In the genomic region with DNA sequence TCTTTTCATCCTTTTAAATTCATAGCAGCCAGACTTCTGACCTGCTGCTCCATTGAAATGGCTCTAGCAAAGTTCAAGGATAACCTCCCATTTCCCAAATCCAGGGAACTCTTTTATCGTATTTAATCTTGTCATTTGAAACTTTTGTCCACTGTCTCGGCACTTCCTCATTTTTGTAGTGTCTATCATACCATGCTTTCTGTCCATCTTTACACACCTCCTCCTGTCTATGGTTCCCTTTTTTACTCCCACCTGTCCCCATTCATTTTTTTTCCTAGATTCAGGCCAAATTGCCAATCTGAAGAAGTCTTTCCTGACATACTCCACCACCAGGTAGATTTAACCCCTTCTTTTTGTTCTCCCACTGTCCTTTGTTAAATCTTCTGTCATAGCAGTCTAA, we compare ENCODE assay signal across 1 cellular context.
TF ChIP-seq lines count a peak whose summit lies in the region.

No MANE protein-coding gene starts in this region.

TF ChIP-seq in K562, 482 proteins besides CTCF, POLR2A, EP300 and RAD21 (continued from another document and continues in another):
- TF ChIP-seq, protein P1, sequence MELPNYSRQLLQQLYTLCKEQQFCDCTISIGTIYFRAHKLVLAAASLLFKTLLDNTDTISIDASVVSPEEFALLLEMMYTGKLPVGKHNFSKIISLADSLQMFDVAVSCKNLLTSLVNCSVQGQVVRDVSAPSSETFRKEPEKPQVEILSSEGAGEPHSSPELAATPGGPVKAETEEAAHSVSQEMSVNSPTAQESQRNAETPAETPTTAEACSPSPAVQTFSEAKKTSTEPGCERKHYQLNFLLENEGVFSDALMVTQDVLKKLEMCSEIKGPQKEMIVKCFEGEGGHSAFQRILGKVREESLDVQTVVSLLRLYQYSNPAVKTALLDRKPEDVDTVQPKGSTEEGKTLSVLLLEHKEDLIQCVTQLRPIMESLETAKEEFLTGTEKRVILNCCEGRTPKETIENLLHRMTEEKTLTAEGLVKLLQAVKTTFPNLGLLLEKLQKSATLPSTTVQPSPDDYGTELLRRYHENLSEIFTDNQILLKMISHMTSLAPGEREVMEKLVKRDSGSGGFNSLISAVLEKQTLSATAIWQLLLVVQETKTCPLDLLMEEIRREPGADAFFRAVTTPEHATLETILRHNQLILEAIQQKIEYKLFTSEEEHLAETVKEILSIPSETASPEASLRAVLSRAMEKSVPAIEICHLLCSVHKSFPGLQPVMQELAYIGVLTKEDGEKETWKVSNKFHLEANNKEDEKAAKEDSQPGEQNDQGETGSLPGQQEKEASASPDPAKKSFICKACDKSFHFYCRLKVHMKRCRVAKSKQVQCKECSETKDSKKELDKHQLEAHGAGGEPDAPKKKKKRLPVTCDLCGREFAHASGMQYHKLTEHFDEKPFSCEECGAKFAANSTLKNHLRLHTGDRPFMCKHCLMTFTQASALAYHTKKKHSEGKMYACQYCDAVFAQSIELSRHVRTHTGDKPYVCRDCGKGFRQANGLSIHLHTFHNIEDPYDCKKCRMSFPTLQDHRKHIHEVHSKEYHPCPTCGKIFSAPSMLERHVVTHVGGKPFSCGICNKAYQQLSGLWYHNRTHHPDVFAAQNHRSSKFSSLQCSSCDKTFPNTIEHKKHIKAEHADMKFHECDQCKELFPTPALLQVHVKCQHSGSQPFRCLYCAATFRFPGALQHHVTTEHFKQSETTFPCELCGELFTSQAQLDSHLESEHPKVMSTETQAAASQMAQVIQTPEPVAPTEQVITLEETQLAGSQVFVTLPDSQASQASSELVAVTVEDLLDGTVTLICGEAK (IDR thresholded peaks at IDR 0.05), result no peak
- TF ChIP-seq, protein P1 (CRISPR knock-in tag; IDR thresholded peaks at IDR 0.05), result no peak
- TF ChIP-seq ZNF668 (CRISPR knock-in tag; IDR thresholded peaks at IDR 0.05), result no peak
- TF ChIP-seq FOSL1 (tag; conservative IDR thresholded peaks at IDR 0.05), result no peak
- TF ChIP-seq TCF3 (CRISPR knock-in tag; IDR thresholded peaks at IDR 0.05), result no peak
- TF ChIP-seq HNRNPH1 (optimal IDR thresholded peaks at IDR 0.05; ENCODE audit: low read depth, low read length), result no peak
- TF ChIP-seq PHF8 (IDR thresholded peaks at IDR 0.05; ENCODE audit: borderline replicate concordance, low read length), result no peak
- TF ChIP-seq HMG20A (CRISPR knock-in tag; conservative IDR thresholded peaks at IDR 0.05), result no peak
- TF ChIP-seq, protein P2, sequence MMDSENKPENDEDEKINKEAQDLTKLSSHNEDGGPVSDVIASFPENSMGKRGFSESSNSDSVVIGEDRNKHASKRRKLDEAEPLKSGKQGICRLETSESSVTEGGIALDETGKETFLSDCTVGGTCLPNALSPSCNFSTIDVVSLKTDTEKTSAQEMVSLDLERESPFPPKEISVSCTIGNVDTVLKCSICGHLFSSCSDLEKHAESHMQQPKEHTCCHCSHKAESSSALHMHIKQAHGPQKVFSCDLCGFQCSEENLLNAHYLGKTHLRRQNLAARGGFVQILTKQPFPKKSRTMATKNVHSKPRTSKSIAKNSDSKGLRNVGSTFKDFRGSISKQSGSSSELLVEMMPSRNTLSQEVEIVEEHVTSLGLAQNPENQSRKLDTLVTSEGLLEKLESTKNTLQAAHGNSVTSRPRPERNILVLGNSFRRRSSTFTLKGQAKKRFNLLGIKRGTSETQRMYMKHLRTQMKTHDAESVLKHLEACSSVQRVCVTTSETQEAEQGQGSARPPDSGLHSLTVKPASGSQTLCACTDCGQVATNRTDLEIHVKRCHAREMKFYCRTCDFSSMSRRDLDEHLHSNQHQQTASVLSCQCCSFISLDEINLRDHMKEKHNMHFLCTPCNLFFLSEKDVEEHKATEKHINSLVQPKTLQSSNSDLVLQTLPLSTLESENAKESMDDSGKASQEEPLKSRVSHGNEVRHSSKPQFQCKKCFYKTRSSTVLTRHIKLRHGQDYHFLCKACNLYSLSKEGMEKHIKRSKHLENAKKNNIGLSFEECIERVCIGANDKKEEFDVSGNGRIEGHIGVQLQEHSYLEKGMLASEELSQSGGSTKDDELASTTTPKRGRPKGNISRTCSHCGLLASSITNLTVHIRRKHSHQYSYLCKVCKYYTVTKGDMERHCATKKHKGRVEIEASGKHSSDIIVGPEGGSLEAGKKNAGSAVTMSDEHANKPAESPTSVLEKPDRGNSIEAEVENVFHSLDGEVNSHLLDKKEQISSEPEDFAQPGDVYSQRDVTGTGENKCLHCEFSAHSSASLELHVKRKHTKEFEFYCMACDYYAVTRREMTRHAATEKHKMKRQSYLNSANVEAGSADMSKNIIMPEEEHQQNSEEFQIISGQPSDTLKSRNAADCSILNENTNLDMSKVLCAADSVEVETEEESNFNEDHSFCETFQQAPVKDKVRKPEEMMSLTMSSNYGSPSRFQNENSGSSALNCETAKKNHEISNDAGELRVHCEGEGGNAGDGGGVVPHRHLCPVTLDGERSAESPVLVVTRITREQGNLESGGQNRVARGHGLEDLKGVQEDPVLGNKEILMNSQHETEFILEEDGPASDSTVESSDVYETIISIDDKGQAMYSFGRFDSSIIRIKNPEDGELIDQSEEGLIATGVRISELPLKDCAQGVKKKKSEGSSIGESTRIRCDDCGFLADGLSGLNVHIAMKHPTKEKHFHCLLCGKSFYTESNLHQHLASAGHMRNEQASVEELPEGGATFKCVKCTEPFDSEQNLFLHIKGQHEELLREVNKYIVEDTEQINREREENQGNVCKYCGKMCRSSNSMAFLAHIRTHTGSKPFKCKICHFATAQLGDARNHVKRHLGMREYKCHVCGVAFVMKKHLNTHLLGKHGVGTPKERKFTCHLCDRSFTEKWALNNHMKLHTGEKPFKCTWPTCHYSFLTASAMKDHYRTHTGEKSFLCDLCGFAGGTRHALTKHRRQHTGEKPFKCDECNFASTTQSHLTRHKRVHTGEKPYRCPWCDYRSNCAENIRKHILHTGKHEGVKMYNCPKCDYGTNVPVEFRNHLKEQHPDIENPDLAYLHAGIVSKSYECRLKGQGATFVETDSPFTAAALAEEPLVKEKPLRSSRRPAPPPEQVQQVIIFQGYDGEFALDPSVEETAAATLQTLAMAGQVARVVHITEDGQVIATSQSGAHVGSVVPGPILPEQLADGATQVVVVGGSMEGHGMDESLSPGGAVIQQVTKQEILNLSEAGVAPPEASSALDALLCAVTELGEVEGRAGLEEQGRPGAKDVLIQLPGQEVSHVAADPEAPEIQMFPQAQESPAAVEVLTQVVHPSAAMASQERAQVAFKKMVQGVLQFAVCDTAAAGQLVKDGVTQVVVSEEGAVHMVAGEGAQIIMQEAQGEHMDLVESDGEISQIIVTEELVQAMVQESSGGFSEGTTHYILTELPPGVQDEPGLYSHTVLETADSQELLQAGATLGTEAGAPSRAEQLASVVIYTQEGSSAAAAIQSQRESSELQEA (IDR thresholded peaks at IDR 0.05; ENCODE audit: low read depth), result no peak
- TF ChIP-seq, protein P3, sequence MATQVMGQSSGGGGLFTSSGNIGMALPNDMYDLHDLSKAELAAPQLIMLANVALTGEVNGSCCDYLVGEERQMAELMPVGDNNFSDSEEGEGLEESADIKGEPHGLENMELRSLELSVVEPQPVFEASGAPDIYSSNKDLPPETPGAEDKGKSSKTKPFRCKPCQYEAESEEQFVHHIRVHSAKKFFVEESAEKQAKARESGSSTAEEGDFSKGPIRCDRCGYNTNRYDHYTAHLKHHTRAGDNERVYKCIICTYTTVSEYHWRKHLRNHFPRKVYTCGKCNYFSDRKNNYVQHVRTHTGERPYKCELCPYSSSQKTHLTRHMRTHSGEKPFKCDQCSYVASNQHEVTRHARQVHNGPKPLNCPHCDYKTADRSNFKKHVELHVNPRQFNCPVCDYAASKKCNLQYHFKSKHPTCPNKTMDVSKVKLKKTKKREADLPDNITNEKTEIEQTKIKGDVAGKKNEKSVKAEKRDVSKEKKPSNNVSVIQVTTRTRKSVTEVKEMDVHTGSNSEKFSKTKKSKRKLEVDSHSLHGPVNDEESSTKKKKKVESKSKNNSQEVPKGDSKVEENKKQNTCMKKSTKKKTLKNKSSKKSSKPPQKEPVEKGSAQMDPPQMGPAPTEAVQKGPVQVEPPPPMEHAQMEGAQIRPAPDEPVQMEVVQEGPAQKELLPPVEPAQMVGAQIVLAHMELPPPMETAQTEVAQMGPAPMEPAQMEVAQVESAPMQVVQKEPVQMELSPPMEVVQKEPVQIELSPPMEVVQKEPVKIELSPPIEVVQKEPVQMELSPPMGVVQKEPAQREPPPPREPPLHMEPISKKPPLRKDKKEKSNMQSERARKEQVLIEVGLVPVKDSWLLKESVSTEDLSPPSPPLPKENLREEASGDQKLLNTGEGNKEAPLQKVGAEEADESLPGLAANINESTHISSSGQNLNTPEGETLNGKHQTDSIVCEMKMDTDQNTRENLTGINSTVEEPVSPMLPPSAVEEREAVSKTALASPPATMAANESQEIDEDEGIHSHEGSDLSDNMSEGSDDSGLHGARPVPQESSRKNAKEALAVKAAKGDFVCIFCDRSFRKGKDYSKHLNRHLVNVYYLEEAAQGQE (CRISPR knock-in tag; IDR thresholded peaks at IDR 0.05; ENCODE audit: low read depth), result no peak
- TF ChIP-seq, protein P4, sequence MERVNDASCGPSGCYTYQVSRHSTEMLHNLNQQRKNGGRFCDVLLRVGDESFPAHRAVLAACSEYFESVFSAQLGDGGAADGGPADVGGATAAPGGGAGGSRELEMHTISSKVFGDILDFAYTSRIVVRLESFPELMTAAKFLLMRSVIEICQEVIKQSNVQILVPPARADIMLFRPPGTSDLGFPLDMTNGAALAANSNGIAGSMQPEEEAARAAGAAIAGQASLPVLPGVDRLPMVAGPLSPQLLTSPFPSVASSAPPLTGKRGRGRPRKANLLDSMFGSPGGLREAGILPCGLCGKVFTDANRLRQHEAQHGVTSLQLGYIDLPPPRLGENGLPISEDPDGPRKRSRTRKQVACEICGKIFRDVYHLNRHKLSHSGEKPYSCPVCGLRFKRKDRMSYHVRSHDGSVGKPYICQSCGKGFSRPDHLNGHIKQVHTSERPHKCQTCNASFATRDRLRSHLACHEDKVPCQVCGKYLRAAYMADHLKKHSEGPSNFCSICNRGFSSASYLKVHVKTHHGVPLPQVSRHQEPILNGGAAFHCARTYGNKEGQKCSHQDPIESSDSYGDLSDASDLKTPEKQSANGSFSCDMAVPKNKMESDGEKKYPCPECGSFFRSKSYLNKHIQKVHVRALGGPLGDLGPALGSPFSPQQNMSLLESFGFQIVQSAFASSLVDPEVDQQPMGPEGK (CRISPR knock-in tag; IDR thresholded peaks at IDR 0.05; ENCODE audit: borderline replicate concordance), result no peak
- TF ChIP-seq, protein P5, sequence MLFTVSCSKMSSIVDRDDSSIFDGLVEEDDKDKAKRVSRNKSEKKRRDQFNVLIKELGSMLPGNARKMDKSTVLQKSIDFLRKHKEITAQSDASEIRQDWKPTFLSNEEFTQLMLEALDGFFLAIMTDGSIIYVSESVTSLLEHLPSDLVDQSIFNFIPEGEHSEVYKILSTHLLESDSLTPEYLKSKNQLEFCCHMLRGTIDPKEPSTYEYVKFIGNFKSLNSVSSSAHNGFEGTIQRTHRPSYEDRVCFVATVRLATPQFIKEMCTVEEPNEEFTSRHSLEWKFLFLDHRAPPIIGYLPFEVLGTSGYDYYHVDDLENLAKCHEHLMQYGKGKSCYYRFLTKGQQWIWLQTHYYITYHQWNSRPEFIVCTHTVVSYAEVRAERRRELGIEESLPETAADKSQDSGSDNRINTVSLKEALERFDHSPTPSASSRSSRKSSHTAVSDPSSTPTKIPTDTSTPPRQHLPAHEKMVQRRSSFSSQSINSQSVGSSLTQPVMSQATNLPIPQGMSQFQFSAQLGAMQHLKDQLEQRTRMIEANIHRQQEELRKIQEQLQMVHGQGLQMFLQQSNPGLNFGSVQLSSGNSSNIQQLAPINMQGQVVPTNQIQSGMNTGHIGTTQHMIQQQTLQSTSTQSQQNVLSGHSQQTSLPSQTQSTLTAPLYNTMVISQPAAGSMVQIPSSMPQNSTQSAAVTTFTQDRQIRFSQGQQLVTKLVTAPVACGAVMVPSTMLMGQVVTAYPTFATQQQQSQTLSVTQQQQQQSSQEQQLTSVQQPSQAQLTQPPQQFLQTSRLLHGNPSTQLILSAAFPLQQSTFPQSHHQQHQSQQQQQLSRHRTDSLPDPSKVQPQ (CRISPR knock-in tag; IDR thresholded peaks at IDR 0.05; ENCODE audit: borderline replicate concordance), result no peak
- no peak for TF ChIP-seq RBFOX2 (IDR thresholded peaks at IDR 0.05; ENCODE audit: low read depth, low read length)
- TF ChIP-seq FOXA1 (IDR thresholded peaks at IDR 0.05; ENCODE audit: borderline replicate concordance), result no peak
- TF ChIP-seq TEAD2 (tag; IDR thresholded peaks at IDR 0.05), result no peak
- TF ChIP-seq RBBP5 (IDR thresholded peaks at IDR 0.05; ENCODE audit: borderline replicate concordance, insufficient read depth, low read length, poor library complexity, severe bottlenecking), result no peak
- TF ChIP-seq CEBPG (CRISPR knock-in tag; IDR thresholded peaks at IDR 0.05), result no peak
- TF ChIP-seq CEBPG (tag; conservative IDR thresholded peaks at IDR 0.05 in 1 of 2, IDR thresholded peaks at IDR 0.05 in 1 of 2), result no peak
- TF ChIP-seq ZFP30 (CRISPR knock-in tag; IDR thresholded peaks at IDR 0.05; ENCODE audit: borderline replicate concordance), result no peak
- peak; percentile 41; the same call in 1 of the 2 replicates for TF ChIP-seq CTBP1 (IDR thresholded peaks at IDR 0.05; ENCODE audit: borderline replicate concordance)
- no peak for TF ChIP-seq ZNF436 (CRISPR knock-in tag; IDR thresholded peaks at IDR 0.05)
- TF ChIP-seq ZNF239 (CRISPR knock-in tag; IDR thresholded peaks at IDR 0.05), result no peak
- no peak for TF ChIP-seq MBD2 (IDR thresholded peaks at IDR 0.05; ENCODE audit: borderline replicate concordance, low read depth)
- TF ChIP-seq CBX1 (IDR thresholded peaks at IDR 0.05; ENCODE audit: low read depth), result no peak
- no peak for TF ChIP-seq OTX1 (CRISPR knock-in tag; IDR thresholded peaks at IDR 0.05)
- TF ChIP-seq ZNF174 (CRISPR knock-in tag; IDR thresholded peaks at IDR 0.05), result no peak
